19 cellular contexts compared by ENCODE assay signal in genomic region chr6:139979021-139979721, GRCh38.
DNase-seq lines count a peak whose midpoint lies in the region; ATAC-seq and TF ChIP-seq lines count a peak whose summit lies in the region.
"Had no signal": no experiment of that assay in that cellular context is flagged by ENCODE, and none has a peak within 500 bp of the region (broad histone marks: within the 10 kb centered on the region; RNA-seq: fewer than 3 reads in every experiment).

No MANE protein-coding gene starts in this region.

- peaks cover 49% of the 10 kb centered on the region for H3K4me1 Mint-ChIP-seq in endodermal cell

- H3K9me3 Mint-ChIP-seq in endodermal cell: peaks cover 3% of the 10 kb centered on the region
- H3K9me3 Mint-ChIP-seq: stimulated activated naive CD8-positive, alpha-beta T cell treated with anti-CD3 and anti-CD28 coated beads, Interleukin-15, amount 100 ng/mL, for 72 hours had no signal

- DNase-seq in HK-2 (ENCODE audit: unreplicated experiment): peak; percentile 79
- peak; percentile 70 for DNase-seq in cerebellar cortex (ENCODE audit: low spot score)
- peak; percentile 73 for DNase-seq in islet precursor cell
- no peak for DNase-seq in sigmoid colon
- DNase-seq in endodermal cell: no peak
- DNase-seq in NCI-H2081 (lab: John Stamatoyannopoulos, UW): no peak
- DNase-seq in HuH-7 (ENCODE audit: low spot score): no peak
- DNase-seq: activated T-cell treated with anti-CD3 and anti-CD28 coated beads, Interleukin-2, amount 50 U/mL, for 1 hour; adrenal gland; effector CD4-positive, alpha-beta T cell; hypothalamus; mammary epithelial cell; NCI-H345; stimulated activated CD4-positive, alpha-beta T cell treated with anti-CD3 and anti-CD28 coated beads, Interleukin-4, amount 100 ng/mL, for 24 hours; stimulated activated naive CD8-positive, alpha-beta T cell treated with anti-CD3 and anti-CD28 coated beads, Interleukin-15, amount 100 ng/mL, for 72 hours; T-helper 1 cell had no signal

- H3K36me3 ChIP-seq in sigmoid colon (no peaks in the 10 kb centered on the region), endodermal cell (ENCODE audit: control insufficient read depth, insufficient read depth, low read length) (no peaks in the 10 kb centered on the region)
- H3K36me3 ChIP-seq: adrenal gland, HAP-1 had no signal

- H3K4me3 ChIP-seq in sigmoid colon (no peak overlapping the region), endodermal cell (ENCODE audit: low read length) (no peak overlapping the region)
- H3K4me3 ChIP-seq: adrenal gland, HAP-1 had no signal

- no peak overlapping the region for H3K27ac Mint-ChIP-seq in endodermal cell
- H3K27ac Mint-ChIP-seq: stimulated activated naive CD8-positive, alpha-beta T cell treated with anti-CD3 and anti-CD28 coated beads, Interleukin-15, amount 100 ng/mL, for 72 hours had no signal

- no peak overlapping the region for H3K4me3 Mint-ChIP-seq in endodermal cell
- H3K4me3 Mint-ChIP-seq: CD14-positive monocyte; stimulated activated naive CD8-positive, alpha-beta T cell treated with anti-CD3 and anti-CD28 coated beads, Interleukin-15, amount 100 ng/mL, for 72 hours had no signal

- H3K9me3 ChIP-seq in sigmoid colon (no peaks in the 10 kb centered on the region), endodermal cell (ENCODE audit: control insufficient read depth, low read length) (peaks cover 7% of the 10 kb centered on the region)
- H3K9me3 ChIP-seq: adrenal gland, HAP-1 had no signal

- H3K27me3 Mint-ChIP-seq in endodermal cell (ENCODE audit: insufficient read depth): no peaks in the 10 kb centered on the region

- H3K36me3 Mint-ChIP-seq in endodermal cell (ENCODE audit: low read depth): peaks cover 2% of the 10 kb centered on the region
- H3K36me3 Mint-ChIP-seq: CD14-positive monocyte had no signal

- ATAC-seq in GM21825 (IDR thresholded peaks at IDR 0.05; ENCODE audit: unreplicated experiment): no peak
- ATAC-seq: stimulated activated naive CD8-positive, alpha-beta T cell treated with anti-CD3 and anti-CD28 coated beads, Interleukin-15, amount 100 ng/mL, for 72 hours had no signal

- H3K27ac ChIP-seq in sigmoid colon (peak overlapping the region; percentile 67 to 82 (median 80)), endodermal cell (ENCODE audit: low read depth, low read length) (no peak overlapping the region)

- intact Hi-C loops in sigmoid colon (cut with DNase I): loop anchor here (5.0 kb wide), 1 partner anchor 97 kb away; no protein-coding TSS in a partner anchor

- H3K4me1 ChIP-seq in sigmoid colon (peaks cover 0 to 61% (median 42%) of the 10 kb centered on the region in 4 donors), endodermal cell (ENCODE audit: control insufficient read depth, insufficient read depth, low read length) (peaks cover 12% of the 10 kb centered on the region)

- 90 to 93% methylated on average over 7 of the region's 7 CpGs for WGBS in sigmoid colon, 2 donors
- 89 to 100% methylated on average over 1 to 7 of the region's 7 CpGs for WGBS in endodermal cell (ENCODE audit: insufficient coverage in 1 of 2, insufficient read length in 1 of 2), 2 experiments

- H3K27me3 ChIP-seq in sigmoid colon (no peaks in the 10 kb centered on the region), endodermal cell (ENCODE audit: control insufficient read depth, insufficient read depth, low read length, poor library complexity, severe bottlenecking) (no peaks in the 10 kb centered on the region)
- H3K27me3 ChIP-seq: adrenal gland had no signal

- no peak for TF ChIP-seq EP300 in sigmoid colon (IDR thresholded peaks at IDR 0.05)

- TF ChIP-seq POLR2A in sigmoid colon (IDR thresholded peaks at IDR 0.05): no peak

- TF ChIP-seq CTCF in sigmoid colon (IDR thresholded peaks at IDR 0.05) (no peak), endodermal cell (conservative IDR thresholded peaks at IDR 0.05) (no peak)

- no peak overlapping the region for H3K9ac ChIP-seq in endodermal cell (ENCODE audit: extremely low read depth, low read length, poor library complexity, severe bottlenecking)

Comparison
In these comparisons a context has a peak if more than half of its experiments do, and no peak if none do; other contexts are left out.
1. DNase-seq: peak in HK-2 (single experiment), cerebellar cortex (single experiment) and islet precursor cell (single experiment); none in sigmoid colon (single experiment), endodermal cell (single experiment), NCI-H2081 (0 of 2) and HuH-7 (single experiment).